14 cellular contexts compared by ENCODE assay signal in genomic region chr16:30760160-30760559, GRCh38. TPM values are rescaled to one million over a fixed set of nuclear protein-coding genes. Genes with fewer than 3 reads are reported as not detected.
A peak's percentile ranks its signal among the peaks of the same experiment; 100 is the strongest.
DNase-seq lines count a peak whose midpoint lies in the region; ATAC-seq and TF ChIP-seq lines count a peak whose summit lies in the region.
"Had no signal": no experiment of that assay in that cellular context is flagged by ENCODE, and none has a peak within 500 bp of the region (broad histone marks: within the 10 kb centered on the region; RNA-seq: fewer than 3 reads in every experiment).

No MANE protein-coding gene starts in this region.

- no peaks in the 10 kb centered on the region for H3K9me3 Mint-ChIP-seq in activated T-cell treated with anti-CD3 and anti-CD28 coated beads, Interleukin-2, amount 50 U/mL, for 24 hours

- H3K4me2 ChIP-seq in OCI-LY7 (ENCODE audit: low read length) (peak overlapping the region; percentile 95), fibroblast of lung (ENCODE audit: extremely low read depth, insufficient read depth, low read length) (peak overlapping the region; percentile 98)

- H3K27ac Mint-ChIP-seq in activated T-cell treated with anti-CD3 and anti-CD28 coated beads, Interleukin-2, amount 50 U/mL, for 24 hours: no peak overlapping the region

- peak overlapping the region; percentile 94 for H3K4me3 Mint-ChIP-seq in activated T-cell treated with anti-CD3 and anti-CD28 coated beads, Interleukin-2, amount 50 U/mL, for 24 hours

- H3K36me3 ChIP-seq in OCI-LY7 (ENCODE audit: insufficient read depth, low read length) (peaks cover 65% of the 10 kb centered on the region), fibroblast of lung (ENCODE audit: control insufficient read depth, insufficient read depth, low read length) (peaks cover 29% of the 10 kb centered on the region), spleen (peaks cover 0 to 61% (median 36%) of the 10 kb centered on the region in 6 donors)

- no peaks in the 10 kb centered on the region for H3K27me3 ChIP-seq in fibroblast of lung (ENCODE audit: control insufficient read depth, insufficient read depth, low read length)
- H3K27me3 ChIP-seq in spleen (replicated peaks in 1 of 7): no peaks in the 10 kb centered on the region
- H3K27me3 ChIP-seq: vagina had no signal

- no peak for DNase-seq in activated T-cell treated with anti-CD3 and anti-CD28 coated beads, Interleukin-2, amount 50 U/mL, for 24 hours
- DNase-seq in activated T-cell treated with anti-CD3 and anti-CD28 coated beads, Interleukin-2, amount 50 U/mL, for 48 hours: no peak
- DNase-seq in OCI-LY7 (ENCODE audit: low spot score): no peak
- no peak for DNase-seq in fibroblast of lung (ENCODE audit: low read depth in 2 of 2)
- peak; percentile 64 for DNase-seq in spleen
- no peak for DNase-seq in NCI-H345 (lab: John Stamatoyannopoulos, UW)
- DNase-seq in RPMI8226: no peak
- DNase-seq: dermis blood vessel endothelial cell; DMS79 treated with DMSO at 0.1 percent for 48 hours; NCI-H2227 treated with DMSO at 0.1 percent for 48 hours; stimulated activated CD4-positive, alpha-beta T cell treated with anti-CD3 and anti-CD28 coated beads, Interleukin-1b, Interleukin-23, amount 100 ng/mL, for 48 hours had no signal

- no peak for ATAC-seq in GM21717 (IDR thresholded peaks at IDR 0.05; ENCODE audit: unreplicated experiment)
- ATAC-seq: psoas muscle had no signal

- CTCF ChIA-PET in OCI-LY7 (lab: Charles Lee; ENCODE audit: unreplicated experiment): interaction anchor here (0.6 kb wide), 1 partner anchor 242 kb away, joined by 8 read pairs; no protein-coding TSS in a partner anchor

- H3K27me3 Mint-ChIP-seq in activated T-cell treated with anti-CD3 and anti-CD28 coated beads, Interleukin-2, amount 50 U/mL, for 24 hours: no peaks in the 10 kb centered on the region

- peak overlapping the region; percentile 57 for H3K27ac ChIP-seq in OCI-LY7 (ENCODE audit: low read depth, low read length, poor library complexity, severe bottlenecking)
- H3K27ac ChIP-seq in fibroblast of lung (ENCODE audit: insufficient read depth, low read length): no peak overlapping the region
- H3K27ac ChIP-seq in spleen: no peak overlapping the region
- H3K27ac ChIP-seq: psoas muscle, vagina had no signal

- TF ChIP-seq CTCF in OCI-LY7 (conservative IDR thresholded peaks at IDR 0.05; ENCODE audit: low read length): no peak
- no peak for TF ChIP-seq CTCF in fibroblast of lung (conservative IDR thresholded peaks at IDR 0.05 in 1 of 2, IDR thresholded peaks at IDR 0.05 in 1 of 2; ENCODE audit: low read depth in 1 of 2, low read length in 2 of 2)
- TF ChIP-seq CTCF in spleen (IDR thresholded peaks at IDR 0.05 in 8 of 11, conservative IDR thresholded peaks at IDR 0.05 in 3 of 11): no peak

- peaks cover 33% of the 10 kb centered on the region for H3K4me1 Mint-ChIP-seq in activated T-cell treated with anti-CD3 and anti-CD28 coated beads, Interleukin-2, amount 50 U/mL, for 24 hours (ENCODE audit: low read depth)

- H2AFZ ChIP-seq in OCI-LY7 (ENCODE audit: low read length): no peak overlapping the region
- H2AFZ ChIP-seq in fibroblast of lung (ENCODE audit: low read length): no peak overlapping the region

- no TSS peak for BruUV-seq in OCI-LY7 (replicated peaks; lab: Mats Ljungman, UMichigan)

- no peak for TF ChIP-seq POLR2A in spleen (IDR thresholded peaks at IDR 0.05)

- no peaks in the 10 kb centered on the region for H3K9me2 ChIP-seq in OCI-LY7 (ENCODE audit: insufficient read depth, low read length)

- H3K9me3 ChIP-seq in OCI-LY7 (ENCODE audit: low read length): no peaks in the 10 kb centered on the region
- no peaks in the 10 kb centered on the region for H3K9me3 ChIP-seq in fibroblast of lung (ENCODE audit: control insufficient read depth, insufficient read depth, low read depth, low read length)
- H3K9me3 ChIP-seq in spleen: no peaks in the 10 kb centered on the region
- H3K9me3 ChIP-seq: psoas muscle, vagina had no signal

- peak overlapping the region; percentile 84 for H3K4me3 ChIP-seq in OCI-LY7 (ENCODE audit: low read depth, low read length, poor library complexity, severe bottlenecking)
- H3K4me3 ChIP-seq in fibroblast of lung (replicated peaks in 1 of 4; ENCODE audit: control extremely low read depth in 1 of 4, insufficient read depth in 1 of 4, low read depth in 3 of 4, low read length in 4 of 4): no peak overlapping the region
- peak overlapping the region in 1 of 8 donors; percentile 47 for H3K4me3 ChIP-seq in spleen

- intact Hi-C loops in OCI-LY7 (cut with micrococcal nuclease; ENCODE audit: unreplicated experiment): no loop called here
- intact Hi-C loops in spleen (cut with DNase I; ENCODE audit: low total_unique reads): no loop called here

- peaks cover 84% of the 10 kb centered on the region for H3K36me3 Mint-ChIP-seq in activated T-cell treated with anti-CD3 and anti-CD28 coated beads, Interleukin-2, amount 50 U/mL, for 24 hours (ENCODE audit: low read depth)

- H4K20me1 ChIP-seq in OCI-LY7 (ENCODE audit: insufficient read depth, low read length) (no peaks in the 10 kb centered on the region), fibroblast of lung (ENCODE audit: control insufficient read depth, extremely low read depth, insufficient read depth, low read length) (no peaks in the 10 kb centered on the region)

- H3K4me1 ChIP-seq in OCI-LY7 (ENCODE audit: insufficient read depth, low read length, poor library complexity, severe bottlenecking) (peaks cover 45% of the 10 kb centered on the region), fibroblast of lung (ENCODE audit: control insufficient read depth, extremely low read depth, insufficient read depth, low read length) (peaks cover 14% of the 10 kb centered on the region), spleen (peaks cover 25 to 66% (median 51%) of the 10 kb centered on the region in 6 donors)

- WGBS in spleen, 5 donors: 86 to 95% (median 89%) methylated on average over 7 of the region's 7 CpGs

- POLR2A ChIA-PET in OCI-LY7 (lab: Charles Lee): interaction anchor here (0.6 to 1.0 kb wide), 4 partner anchors 9 to 420 kb away, joined by 3 to 5 read pairs (median 3); partner anchors contain the start of genes FUS and PHKG2

- H3K9ac ChIP-seq in fibroblast of lung (ENCODE audit: insufficient read depth, low read length): no peak overlapping the region

- peaks cover 20% of the 10 kb centered on the region; the same call in 1 of the 2 replicates for H3K79me2 ChIP-seq in OCI-LY7 (ENCODE audit: insufficient read depth, low read depth, low read length)
- H3K79me2 ChIP-seq in fibroblast of lung (ENCODE audit: control insufficient read depth, insufficient read depth, low read length): peaks cover 26% of the 10 kb centered on the region

RNA-seq across cellular contexts. Expression of gene CFAP119, which starts 1.7 kb away (rescaled TPM):
- total RNA-seq in OCI-LY7 (2014; rRNA removed; shearing (Covaris generic)): 20.7 and 27.4 TPM in 2 replicates
- total RNA-seq in OCI-LY7 (2022) (25.0 and 27.4 TPM in 2 replicates), fibroblast of lung (0.77 and 1.3 TPM in 2 replicates), spleen (1 to 10 TPM; 3.1 to 7.2 (median 4.1) TPM)
- polyA plus RNA-seq in fibroblast of lung (1.5 and 2.0 TPM in 2 replicates), spleen (10 to 100 TPM in 1 of 3 donors, 1 to 10 TPM in 2; 8.2 to 15.5 (median 8.3) TPM)
- 2.4 and 3.7 TPM in 2 replicates for polyA plus RNA-seq in fibroblast of lung (2012)
- 0.39 and 4.0 TPM in 2 replicates for polyA minus RNA-seq in fibroblast of lung (ENCODE audit: low replicate concordance)

RNA-seq across cellular contexts. Expression of gene RNF40, which starts 2.0 kb away (rescaled TPM):
- 54.8 and 70.5 TPM in 2 replicates for total RNA-seq in OCI-LY7 (2014; rRNA removed; shearing (Covaris generic))
- total RNA-seq in OCI-LY7 (2022): 108 and 120 TPM in 2 replicates
- total RNA-seq in fibroblast of lung: 56.8 TPM in 2 replicates
- 42.0 and 68.2 TPM in 2 replicates for polyA plus RNA-seq in fibroblast of lung
- 49.9 and 73.9 TPM in 2 replicates for polyA plus RNA-seq in fibroblast of lung (2012)
- polyA minus RNA-seq in fibroblast of lung (ENCODE audit: low replicate concordance): 107 and 130 TPM in 2 replicates
- total RNA-seq in spleen: 100 to 1,000 TPM in 2 of 7 donors, 10 to 100 TPM in 5; 65.9 to 111 (median 88.8) TPM
- polyA plus RNA-seq in spleen: 10 to 100 TPM; 38.1 to 63.9 (median 50.0) TPM

RNA-seq across cellular contexts. Expression of gene PHKG2, which starts 11.9 kb away (rescaled TPM):
- 37.6 and 40.5 TPM in 2 replicates for total RNA-seq in OCI-LY7 (2014; rRNA removed; shearing (Covaris generic))
- total RNA-seq in OCI-LY7 (2022) (41.9 and 46.5 TPM in 2 replicates), fibroblast of lung (11.8 and 15.4 TPM in 2 replicates), spleen (10 to 100 TPM; 28.5 to 36.7 (median 34.0) TPM)
- polyA plus RNA-seq in fibroblast of lung (19.4 and 23.8 TPM in 2 replicates), spleen (10 to 100 TPM; 30.3 to 51.6 (median 42.8) TPM)
- 19.2 and 24.2 TPM in 2 replicates for polyA plus RNA-seq in fibroblast of lung (2012)
- 31.4 and 31.6 TPM in 2 replicates for polyA minus RNA-seq in fibroblast of lung (ENCODE audit: low replicate concordance)

RNA-seq across cellular contexts. Expression of gene ZNF629, which starts 26.8 kb away (rescaled TPM):
- total RNA-seq in OCI-LY7 (2014; rRNA removed; shearing (Covaris generic)): 1.9 and 2.5 TPM in 2 replicates
- total RNA-seq in OCI-LY7 (2022) (1.0 and 1.1 TPM in 2 replicates), fibroblast of lung (6.4 and 7.3 TPM in 2 replicates), spleen (10 to 100 TPM in 5 of 7 donors, 1 to 10 TPM in 2; 7.6 to 13.9 (median 12.5) TPM)
- polyA plus RNA-seq in fibroblast of lung (5.8 and 6.2 TPM in 2 replicates), spleen (1 to 10 TPM; 1.3 to 3.1 (median 1.7) TPM)
- 13.5 and 14.3 TPM in 2 replicates for polyA plus RNA-seq in fibroblast of lung (2012)
- polyA minus RNA-seq in fibroblast of lung (ENCODE audit: low replicate concordance): 12.2 and 15.9 TPM in 2 replicates
